Comparison of ENCODE assay signal across 22 cellular contexts in genomic region chr19:30519607-30520205, GRCh38.
"Had no signal": no experiment of that assay in that cellular context is flagged by ENCODE, and none has a peak within 500 bp of the region (broad histone marks: within the 10 kb centered on the region; RNA-seq: fewer than 3 reads in every experiment).

No MANE protein-coding gene starts in this region.

- H3K4me3 Mint-ChIP-seq: immature natural killer cell had no signal

- H3K27me3 ChIP-seq: colonic mucosa, foreskin keratinocyte, hepatocyte had no signal

- DNase-seq: colonic mucosa; dermis blood vessel endothelial cell; dorsolateral prefrontal cortex; effector CD4-positive, alpha-beta T cell; effector memory CD4-positive, alpha-beta T cell; foreskin keratinocyte; heart left ventricle; hypothalamus; immature natural killer cell; kidney; kidney glomerular epithelial cell; left colon; left lung; left ventricle myocardium superior; lower lobe of right lung; mesendoderm; midbrain had no signal

- ATAC-seq: foreskin keratinocyte, gastroesophageal sphincter, heart left ventricle, left colon, left lung, left ventricle myocardium superior, lower lobe of right lung had no signal

- H3K4me1 ChIP-seq: colonic mucosa, esophagus muscularis mucosa, foreskin keratinocyte, gastroesophageal sphincter, heart left ventricle, left lung, lower lobe of right lung had no signal

- H3K9me3 ChIP-seq: colonic mucosa, esophagus muscularis mucosa, gastroesophageal sphincter, heart left ventricle, left lung, lower lobe of right lung had no signal

- H3K36me3 ChIP-seq: colonic mucosa, esophagus muscularis mucosa, gastroesophageal sphincter, heart left ventricle, left lung, lower lobe of right lung had no signal

- H3K36me3 Mint-ChIP-seq: immature natural killer cell had no signal

- H3K4me3 ChIP-seq: colonic mucosa, dorsolateral prefrontal cortex, esophagus muscularis mucosa, gastroesophageal sphincter, heart left ventricle, hepatocyte, left lung, lower lobe of right lung had no signal

- H3K27ac Mint-ChIP-seq: immature natural killer cell had no signal

- FAIRE-seq: endothelial cell of umbilical vein, frontal cortex, kidney had no signal

- H3K4me2 ChIP-seq: hepatocyte had no signal

- H3K9me3 Mint-ChIP-seq: immature natural killer cell had no signal

- H2AFZ ChIP-seq: hepatocyte had no signal

- H3K4me1 Mint-ChIP-seq: immature natural killer cell had no signal

- H3K27ac ChIP-seq: colonic mucosa, esophagus muscularis mucosa, foreskin keratinocyte, gastroesophageal sphincter, heart left ventricle, hepatocyte, left lung, lower lobe of right lung had no signal
